In genomic region chr7:82605247-82605864, GRCh38 we compare ENCODE assay signal across 8 cellular contexts.
DNase-seq lines count a peak whose midpoint lies in the region; ATAC-seq, FAIRE-seq and TF ChIP-seq lines count a peak whose summit lies in the region.

No MANE protein-coding gene starts in this region.

- H3K9me3 ChIP-seq in SJCRH30 (replicated peaks) (no peaks in the 10 kb centered on the region), sigmoid colon (no peaks in the 10 kb centered on the region)

- H3K27me3 ChIP-seq in SJCRH30 (no peaks in the 10 kb centered on the region), sigmoid colon (no peaks in the 10 kb centered on the region)

- TF ChIP-seq POLR2A in NB4 (IDR thresholded peaks at IDR 0.05; ENCODE audit: extremely low read depth, insufficient read length) (no peak), sigmoid colon (IDR thresholded peaks at IDR 0.05) (no peak)

- peak; percentile 73 for TF ChIP-seq CTCF in NB4 (IDR thresholded peaks at IDR 0.05; ENCODE audit: low read depth, low read length)
- TF ChIP-seq CTCF in fibroblast of pulmonary artery (IDR thresholded peaks at IDR 0.05; ENCODE audit: low read length, missing control alignments), result peak; percentile 70
- peak; percentile 19 to 54 (median 45) for TF ChIP-seq CTCF in sigmoid colon (IDR thresholded peaks at IDR 0.05)

- TF ChIP-seq EP300 in sigmoid colon (IDR thresholded peaks at IDR 0.05), result no peak

- H3K27ac ChIP-seq in SJCRH30 (no peak overlapping the region), sigmoid colon (no peak overlapping the region)

- intact Hi-C loops in sigmoid colon (cut with DNase I), result loop anchor here (10.0 kb wide), 2 partner anchors 119 to 1111 kb away; no protein-coding TSS in a partner anchor

- H3K4me3 ChIP-seq in NB4 (ENCODE audit: low read depth, low read length), result no peak overlapping the region
- no peak overlapping the region for H3K4me3 ChIP-seq in SJCRH30
- no peak overlapping the region for H3K4me3 ChIP-seq in fibroblast of pulmonary artery (replicated peaks; ENCODE audit: low read depth, low read length)
- no peak overlapping the region for H3K4me3 ChIP-seq in sigmoid colon

- H3K4me1 ChIP-seq in SJCRH30, result no peaks in the 10 kb centered on the region
- H3K4me1 ChIP-seq in sigmoid colon, result peaks cover 0 to 8% (median 3%) of the 10 kb centered on the region in 4 donors

- H3K36me3 ChIP-seq in SJCRH30 (no peaks in the 10 kb centered on the region), sigmoid colon (no peaks in the 10 kb centered on the region)

- 12 to 18% methylated on average over 4 of the region's 4 CpGs for WGBS in sigmoid colon, 2 donors

- ATAC-seq in esophagus mucosa, result no peak

- peak; percentile 42 for FAIRE-seq in GM19239 (lab: Jason Lieb, UNC)

- DNase-seq in COLO829 (ENCODE audit: low spot score) (peak; percentile 28), GM19239 (ENCODE audit: insufficient read length, low spot score) (no peak), NB4 (ENCODE audit: low read depth) (peak; percentile 72), SJCRH30 (peak; percentile 27 to 75), fibroblast of pulmonary artery (ENCODE audit: low read depth) (peak; percentile 73), sigmoid colon (no peak), NK-92 (lab: John Stamatoyannopoulos, UW; ENCODE audit: unreplicated experiment) (no peak)

Comparison
In these comparisons a context has a peak if more than half of its experiments do, and no peak if none do; other contexts are left out.
1. DNase-seq: peak in COLO829 (single experiment), NB4 (single experiment), SJCRH30 (2 of 2) and fibroblast of pulmonary artery (single experiment); none in GM19239 (single experiment), sigmoid colon (single experiment) and NK-92 (single experiment).
2. Peak in every context shown above with its lines, with median percentiles within 50 percentile points of each other: CTCF ChIP-seq.